22 cellular contexts compared by ENCODE assay signal in the genomic region with DNA sequence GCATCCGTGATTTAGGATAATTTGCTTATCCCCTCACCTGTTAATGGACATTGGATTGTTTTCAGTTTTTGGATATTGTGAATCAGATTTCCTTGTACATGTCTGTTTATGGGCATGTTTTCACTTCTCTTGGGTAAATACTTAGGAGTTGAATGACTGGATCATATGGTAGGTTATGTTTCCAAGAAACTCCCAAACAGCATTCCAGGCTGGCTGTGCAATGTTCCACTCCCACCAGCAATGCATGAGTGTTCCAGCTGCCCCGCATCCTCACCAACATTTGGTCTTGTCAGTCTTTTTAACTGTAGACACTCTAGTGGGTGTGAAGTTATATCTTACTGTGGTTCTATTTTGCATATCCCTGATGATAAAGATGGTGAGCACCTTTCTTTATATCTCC. TPM values are rescaled to one million over a fixed set of nuclear protein-coding genes. Genes with fewer than 3 reads are reported as not detected.
A peak's percentile ranks its signal among the peaks of the same experiment; 100 is the strongest.
DNase-seq lines count a peak whose midpoint lies in the region; ATAC-seq, FAIRE-seq and TF ChIP-seq lines count a peak whose summit lies in the region.
"Had no signal": no experiment of that assay in that cellular context is flagged by ENCODE, and none has a peak within 500 bp of the region (broad histone marks: within the 10 kb centered on the region; RNA-seq: fewer than 3 reads in every experiment).

No MANE protein-coding gene starts in this region.

- POLR2A ChIA-PET in CD4-positive, alpha-beta memory T cell (lab: Charles Lee; ENCODE audit: partially characterized antibody), result no interaction called here

- TF ChIP-seq CTCF in astrocyte of the spinal cord (IDR thresholded peaks at IDR 0.05; ENCODE audit: low read depth, low read length), result no peak
- no peak for TF ChIP-seq CTCF in gastroesophageal sphincter (IDR thresholded peaks at IDR 0.05)
- no peak for TF ChIP-seq CTCF in tibial artery (IDR thresholded peaks at IDR 0.05)

- no peak overlapping the region for H3K4me3 Mint-ChIP-seq in CD4-positive, alpha-beta memory T cell
- H3K4me3 Mint-ChIP-seq: activated T-helper 17 cell treated with anti-CD3 and anti-CD28 coated beads, Interleukin-2, amount 50 U/mL, for 72 hours; CD4-positive, alpha-beta T cell; H9; immature natural killer cell; neural crest cell had no signal

- no peak for DNase-seq in GM12891 (ENCODE audit: insufficient read length, low spot score)
- DNase-seq in astrocyte of the spinal cord (ENCODE audit: low read depth, low spot score), result peak; percentile 39
- DNase-seq in tibial artery, result no peak
- DNase-seq in CD4-positive, alpha-beta memory T cell, result no peak
- no peak for DNase-seq in MV-4-11 (lab: John Stamatoyannopoulos, UW)
- no peak for DNase-seq in activated naive CD4-positive, alpha-beta T cell treated with anti-CD3 and anti-CD28 coated beads, Interleukin-2, amount 50 U/mL, for 72 hours (ENCODE audit: low spot score in 2 of 2)
- DNase-seq: activated CD4-positive, alpha-beta T cell treated with anti-CD3 and anti-CD28 coated beads, Interleukin-2, amount 50 U/mL, for 4 hours; anterior cingulate cortex; CD4-positive, alpha-beta T cell; dorsolateral prefrontal cortex; H9; immature natural killer cell; NCI-H1092 treated with DMSO at 0.1 percent for 48 hours; stimulated activated CD4-positive, alpha-beta T cell treated with anti-CD3 and anti-CD28 coated beads, Interleukin-4, amount 100 ng/mL, for 24 hours; upper lobe of left lung had no signal

- ATAC-seq in gastroesophageal sphincter, result no peak
- no peak for ATAC-seq in activated naive CD4-positive, alpha-beta T cell treated with anti-CD3 and anti-CD28 coated beads, Interleukin-2, amount 50 U/mL, for 72 hours
- ATAC-seq: activated T-helper 17 cell treated with anti-CD3 and anti-CD28 coated beads, Interleukin-2, amount 50 U/mL, for 72 hours had no signal

- H3K9me3 ChIP-seq in gastroesophageal sphincter, result no peaks in the 10 kb centered on the region
- no peaks in the 10 kb centered on the region for H3K9me3 ChIP-seq in tibial artery
- no peaks in the 10 kb centered on the region for H3K9me3 ChIP-seq in CD4-positive, alpha-beta memory T cell (ENCODE audit: control insufficient read depth in 1 of 2, low read length in 2 of 2)
- H3K9me3 ChIP-seq: upper lobe of left lung had no signal

- FAIRE-seq in GM12891 (lab: Jason Lieb, UNC), result peak; percentile 73
- FAIRE-seq: GM12892, TTC549 had no signal

- H3K4me1 ChIP-seq in gastroesophageal sphincter (peaks cover 19 to 40% (median 20%) of the 10 kb centered on the region in 3 donors), tibial artery (peaks cover 0 to 49% (median 32%) of the 10 kb centered on the region in 4 donors)
- H3K4me1 ChIP-seq in CD4-positive, alpha-beta memory T cell (ENCODE audit: insufficient read depth, low read length), result peaks cover 23% of the 10 kb centered on the region

- H3K36me3 ChIP-seq in gastroesophageal sphincter, result no peaks in the 10 kb centered on the region
- H3K36me3 ChIP-seq in tibial artery, result no peaks in the 10 kb centered on the region
- no peaks in the 10 kb centered on the region for H3K36me3 ChIP-seq in CD4-positive, alpha-beta memory T cell (ENCODE audit: insufficient read depth, low read length)
- H3K36me3 ChIP-seq: upper lobe of left lung had no signal

- H3K36me3 Mint-ChIP-seq in CD4-positive, alpha-beta memory T cell, result no peaks in the 10 kb centered on the region
- no peaks in the 10 kb centered on the region for H3K36me3 Mint-ChIP-seq in activated naive CD4-positive, alpha-beta T cell treated with anti-CD3 and anti-CD28 coated beads, Interleukin-2, amount 50 U/mL, for 72 hours
- H3K36me3 Mint-ChIP-seq: immature natural killer cell had no signal

- peaks cover 15 to 38% (median 18%) of the 10 kb centered on the region in 4 donors for H3K4me1 Mint-ChIP-seq in CD4-positive, alpha-beta memory T cell

- no peak overlapping the region for H3K27ac Mint-ChIP-seq in CD4-positive, alpha-beta memory T cell
- no peak overlapping the region for H3K27ac Mint-ChIP-seq in activated naive CD4-positive, alpha-beta T cell treated with anti-CD3 and anti-CD28 coated beads, Interleukin-2, amount 50 U/mL, for 72 hours
- H3K27ac Mint-ChIP-seq: activated T-helper 17 cell treated with anti-CD3 and anti-CD28 coated beads, Interleukin-2, amount 50 U/mL, for 72 hours; CD4-positive, alpha-beta T cell; H9 had no signal

- CTCF ChIA-PET in CD4-positive, alpha-beta memory T cell (lab: Charles Lee; ENCODE audit: partially characterized antibody), result no interaction called here

- H3K27me3 ChIP-seq in gastroesophageal sphincter (no peaks in the 10 kb centered on the region), tibial artery (no peaks in the 10 kb centered on the region)
- no peaks in the 10 kb centered on the region for H3K27me3 ChIP-seq in CD4-positive, alpha-beta memory T cell (ENCODE audit: insufficient read depth, low read length)
- H3K27me3 ChIP-seq: dorsolateral prefrontal cortex, upper lobe of left lung had no signal

- 60 to 61% methylated on average over 1 to 2 of the region's 2 CpGs for WGBS in gastroesophageal sphincter (ENCODE audit: low coverage in 1 of 2), 2 donors

- TF ChIP-seq POLR2A in GM12891 (IDR thresholded peaks at IDR 0.05; ENCODE audit: low read depth, low read length) (no peak), gastroesophageal sphincter (IDR thresholded peaks at IDR 0.05) (no peak)

- H3K27ac ChIP-seq in gastroesophageal sphincter (peak overlapping the region; percentile 25 to 93 (median 87)), tibial artery (peak overlapping the region; percentile 76 to 81)
- no peak overlapping the region for H3K27ac ChIP-seq in CD4-positive, alpha-beta memory T cell (ENCODE audit: low read depth, low read length)

- intact Hi-C loops in tibial artery (cut with DNase I; ENCODE audit: low total_unique reads), result no loop called here
- intact Hi-C loops in CD4-positive, alpha-beta memory T cell (cut with micrococcal nuclease), result no loop called here

- no peaks in the 10 kb centered on the region for H3K27me3 Mint-ChIP-seq in CD4-positive, alpha-beta memory T cell
- H3K27me3 Mint-ChIP-seq: activated T-helper 17 cell treated with anti-CD3 and anti-CD28 coated beads, Interleukin-2, amount 50 U/mL, for 72 hours; CD4-positive, alpha-beta T cell had no signal

- H3K4me3 ChIP-seq in astrocyte of the spinal cord (ENCODE audit: low read depth, low read length), result no peak overlapping the region
- H3K4me3 ChIP-seq in gastroesophageal sphincter, result no peak overlapping the region
- H3K4me3 ChIP-seq in tibial artery, result no peak overlapping the region
- H3K4me3 ChIP-seq in CD4-positive, alpha-beta memory T cell (ENCODE audit: low read length in 2 of 2), result no peak overlapping the region
- H3K4me3 ChIP-seq: dorsolateral prefrontal cortex, upper lobe of left lung had no signal

- no peak for TF ChIP-seq EP300 in gastroesophageal sphincter (IDR thresholded peaks at IDR 0.05)

- in situ Hi-C loops in astrocyte of the spinal cord (cut with HindIII; ENCODE audit: low sequenced_read_pairs), result no loop called here

- H3K9me3 Mint-ChIP-seq in CD4-positive, alpha-beta memory T cell, result no peaks in the 10 kb centered on the region
- H3K9me3 Mint-ChIP-seq in activated naive CD4-positive, alpha-beta T cell treated with anti-CD3 and anti-CD28 coated beads, Interleukin-2, amount 50 U/mL, for 72 hours, result no peaks in the 10 kb centered on the region
- H3K9me3 Mint-ChIP-seq: activated T-helper 17 cell treated with anti-CD3 and anti-CD28 coated beads, Interleukin-2, amount 50 U/mL, for 72 hours; CD4-positive, alpha-beta T cell; H9; immature natural killer cell; neural crest cell had no signal

TF ChIP-seq in GM12891, 5 proteins besides CTCF, POLR2A, EP300 and RAD21:
- no peak for TF ChIP-seq PAX5 (IDR thresholded peaks at IDR 0.05; ENCODE audit: insufficient read depth, low read length, severe bottlenecking)
- no peak for TF ChIP-seq SPI1 (IDR thresholded peaks at IDR 0.05; ENCODE audit: low read depth, low read length)
- TF ChIP-seq POLR2AphosphoS5 (IDR thresholded peaks at IDR 0.05; ENCODE audit: low read depth, low read length), result no peak
- no peak for TF ChIP-seq POU2F2 (IDR thresholded peaks at IDR 0.05; ENCODE audit: low read depth, low read length)
- TF ChIP-seq TAF1 (IDR thresholded peaks at IDR 0.05; ENCODE audit: low read depth, low read length), result no peak

RNA-seq across cellular contexts. Expression of gene LRRFIP1, which starts 8.9 kb away (rescaled TPM):
- 37.0 TPM for polyA plus RNA-seq in GM12891 (2012; ENCODE audit: low read depth, missing spikeins)
- 100 to 1,000 TPM; 164 to 225 (median 179) TPM for total RNA-seq in gastroesophageal sphincter
- total RNA-seq in CD4-positive, alpha-beta memory T cell, result 100 to 1,000 TPM; 114 to 119 TPM
- polyA plus RNA-seq in CD4-positive, alpha-beta memory T cell, result 100 to 1,000 TPM in 1 of 2 donors, 10 to 100 TPM in 1; 88.0 to 198 TPM
- 100 to 1,000 TPM; 190 to 193 TPM for total RNA-seq in activated naive CD4-positive, alpha-beta T cell treated with anti-CD3 and anti-CD28 coated beads, Interleukin-2, amount 50 U/mL, for 72 hours

RNA-seq across cellular contexts. Expression of gene RAB17, which starts 27.9 kb away (rescaled TPM):
- not detected for polyA plus RNA-seq in GM12891 (2012; ENCODE audit: low read depth, missing spikeins)
- total RNA-seq in gastroesophageal sphincter, result 1 to 10 TPM in 3 of 4 donors, under 1 TPM in 1; 0.81 to 6.7 (median 3.2) TPM
- not detected for total RNA-seq in CD4-positive, alpha-beta memory T cell
- not detected for polyA plus RNA-seq in CD4-positive, alpha-beta memory T cell
- under 1 TPM in 1 of 2 donors, not detected in 1; 0.88 TPM for total RNA-seq in activated naive CD4-positive, alpha-beta T cell treated with anti-CD3 and anti-CD28 coated beads, Interleukin-2, amount 50 U/mL, for 72 hours
- total RNA-seq: CD4-positive, alpha-beta T cell; neural crest cell had no signal
- polyA plus RNA-seq: immature natural killer cell had no signal

RNA-seq across cellular contexts. Expression of gene PRLH, which starts 52.1 kb away (rescaled TPM):
- not detected for polyA plus RNA-seq in GM12891 (2012; ENCODE audit: low read depth, missing spikeins)
- total RNA-seq in gastroesophageal sphincter, result not detected
- total RNA-seq in CD4-positive, alpha-beta memory T cell, result not detected
- polyA plus RNA-seq in CD4-positive, alpha-beta memory T cell, result not detected
- not detected for total RNA-seq in activated naive CD4-positive, alpha-beta T cell treated with anti-CD3 and anti-CD28 coated beads, Interleukin-2, amount 50 U/mL, for 72 hours
- total RNA-seq: activated T-helper 17 cell treated with anti-CD3 and anti-CD28 coated beads, Interleukin-2, amount 50 U/mL, for 72 hours; CD4-positive, alpha-beta T cell; Daoy; dorsolateral prefrontal cortex; H9; neural crest cell; SK-MEL-5; upper lobe of left lung had no signal
- polyA plus RNA-seq: immature natural killer cell had no signal
